ENCODE assay signal across 9 cellular contexts in genomic region chr2:88187038-88187676, GRCh38. TPM values are rescaled to one million over a fixed set of nuclear protein-coding genes. Genes with fewer than 3 reads are reported as not detected.
DNase-seq lines count a peak whose midpoint lies in the region; ATAC-seq, FAIRE-seq and TF ChIP-seq lines count a peak whose summit lies in the region.
"Had no signal": no experiment of that assay in that cellular context is flagged by ENCODE, and none has a peak within 500 bp of the region (broad histone marks: within the 10 kb centered on the region; RNA-seq: fewer than 3 reads in every experiment).

No MANE protein-coding gene starts in this region.

- H3K79me2 ChIP-seq in SK-N-SH (ENCODE audit: insufficient read depth): no peaks in the 10 kb centered on the region
- no peaks in the 10 kb centered on the region for H3K79me2 ChIP-seq in H1 (ENCODE audit: control insufficient read depth in 1 of 2, insufficient read depth in 2 of 2, low read length in 2 of 2)
- no peaks in the 10 kb centered on the region for H3K79me2 ChIP-seq in mesendoderm (ENCODE audit: control insufficient read depth, insufficient read depth, low read length)

- no peak overlapping the region for H3K56ac ChIP-seq in H1 (replicated peaks; ENCODE audit: insufficient read length, low read depth, low read length)
- H3K56ac ChIP-seq in mesendoderm (ENCODE audit: low read length): no peak overlapping the region

- no peak overlapping the region for H2BK15ac ChIP-seq in H1 (ENCODE audit: low read length)
- H2BK15ac ChIP-seq in mesendoderm (replicated peaks; ENCODE audit: low read depth): no peak overlapping the region

- TF ChIP-seq EP300 in SK-N-SH (IDR thresholded peaks at IDR 0.05; ENCODE audit: borderline replicate concordance in 1 of 2, low read depth in 1 of 2, low read length in 1 of 2) (no peak), H1 (IDR thresholded peaks at IDR 0.05; ENCODE audit: borderline replicate concordance in 1 of 2, low read depth in 2 of 2, low read length in 2 of 2) (no peak)

- no peak overlapping the region for H2BK5ac ChIP-seq in H1 (ENCODE audit: low read depth, low read length)
- H2BK5ac ChIP-seq in mesendoderm (ENCODE audit: low read length): no peak overlapping the region

- H3K79me1 ChIP-seq in H1 (ENCODE audit: low read depth, low read length): no peaks in the 10 kb centered on the region
- no peaks in the 10 kb centered on the region for H3K79me1 ChIP-seq in mesendoderm (ENCODE audit: low read length)

- H3K23ac ChIP-seq in H1 (ENCODE audit: insufficient read length) (no peak overlapping the region), mesendoderm (ENCODE audit: low read length) (no peak overlapping the region)

- WGBS in SK-N-SH (ENCODE audit: low lambda C conversion rate): 19% methylated on average over 7 of the region's 7 CpGs
- 27% methylated on average over 7 of the region's 7 CpGs; no CpG with 5 or more reads in 1 of the 2 experiments for WGBS in H1 (ENCODE audit: extremely low coverage in 1 of 2, insufficient coverage in 1 of 2, insufficient read length in 1 of 2, insufficient replicate concordance in 2 of 2, low coverage in 1 of 2, low lambda C conversion rate in 2 of 2, missing lambda C conversion rate in 1 of 2), 2 experiments
- WGBS in mesendoderm (ENCODE audit: extremely low coverage, insufficient coverage, low lambda C conversion rate): no CpG with 5 or more reads among the region's 7 CpGs

- H3K9me3 ChIP-seq in SK-N-SH (no peaks in the 10 kb centered on the region), H1 (ENCODE audit: insufficient read depth in 2 of 2, low read depth in 1 of 2, low read length in 1 of 2) (no peaks in the 10 kb centered on the region), uterus (no peaks in the 10 kb centered on the region)

- peak; percentile 62 for TF ChIP-seq CTCF in SK-N-SH (IDR thresholded peaks at IDR 0.05)
- TF ChIP-seq CTCF in H1 (IDR thresholded peaks at IDR 0.05; ENCODE audit: control extremely low read depth in 1 of 3, insufficient read depth in 1 of 3, low read depth in 1 of 3, low read length in 3 of 3): peak; percentile 84 to 94 (median 86)
- peak in 3 of 4 experiments; percentile 13 to 43 (median 42) for TF ChIP-seq CTCF in uterus (IDR thresholded peaks at IDR 0.05)

- no peaks in the 10 kb centered on the region for H3K36me3 ChIP-seq in SK-N-SH (replicated peaks in 1 of 2; ENCODE audit: control insufficient read depth in 1 of 2, insufficient read depth in 2 of 2, low read length in 1 of 2)
- no peaks in the 10 kb centered on the region for H3K36me3 ChIP-seq in H1 (ENCODE audit: control insufficient read depth in 2 of 4, insufficient read depth in 4 of 4, low read length in 3 of 4)
- H3K36me3 ChIP-seq in mesendoderm (ENCODE audit: control insufficient read depth, insufficient read depth, low read length): no peaks in the 10 kb centered on the region
- H3K36me3 ChIP-seq in uterus: no peaks in the 10 kb centered on the region

- POLR2A ChIA-PET in SK-N-SH (lab: Yijun Ruan, JAX) (no interaction called here), H1 (lab: Charles Lee; ENCODE audit: partially characterized antibody) (interaction anchor here (1.3 kb wide), 1 partner anchor 171 kb away, joined by 5 read pairs; the partner anchor contains the start of gene RNU2-63P)

- H3K4ac ChIP-seq in H1 (replicated peaks; ENCODE audit: insufficient read length, low read depth, low read length): no peak overlapping the region
- H3K4ac ChIP-seq in mesendoderm (ENCODE audit: low read depth, low read length): no peak overlapping the region

- intact Hi-C loops in uterus (cut with DNase I; ENCODE audit: low total_unique reads): no loop called here

- H3F3A ChIP-seq in SK-N-SH (replicated peaks; ENCODE audit: insufficient read depth): no peaks in the 10 kb centered on the region

- H3K4me2 ChIP-seq in SK-N-SH (no peak overlapping the region), H1 (ENCODE audit: insufficient read depth in 1 of 2, low read depth in 2 of 2, low read length in 2 of 2) (no peak overlapping the region), mesendoderm (ENCODE audit: low read length) (no peak overlapping the region)

- H4K5ac ChIP-seq in H1 (ENCODE audit: insufficient read length, low read depth, low read length) (no peak overlapping the region), mesendoderm (ENCODE audit: low read length) (no peak overlapping the region)

- DNase-seq in EH (ENCODE audit: low read depth) (peak; percentile 61), LoVo (ENCODE audit: low spot score) (peak; percentile 15), SK-N-SH (peak; percentile 82), H1 (ENCODE audit: low read depth in 1 of 2, low spot score in 2 of 2) (peak; percentile 73 to 84), mesendoderm (peak; percentile 93), uterus (peak in 1 of 2 donors; percentile 35), GM19240 (ENCODE audit: insufficient read length, low spot score) (no peak)

- H4K91ac ChIP-seq in H1 (replicated peaks; ENCODE audit: insufficient read length, low read length): no peak overlapping the region

- no peak overlapping the region for H4K8ac ChIP-seq in H1 (ENCODE audit: extremely low read depth, insufficient read depth, low read length)
- no peak overlapping the region for H4K8ac ChIP-seq in mesendoderm (ENCODE audit: low read depth, low read length)

- no peaks in the 10 kb centered on the region for H3K9me2 ChIP-seq in SK-N-SH

- H3K14ac ChIP-seq in H1 (ENCODE audit: insufficient read length): no peak overlapping the region

- H3K18ac ChIP-seq in H1 (ENCODE audit: extremely low read depth, low read length) (no peak overlapping the region), mesendoderm (ENCODE audit: low read length) (no peak overlapping the region)

- H3K4me3 ChIP-seq in SK-N-SH (ENCODE audit: low read depth in 2 of 2, low read length in 1 of 2) (peak overlapping the region in 1 of 2 experiments; percentile 43; a peak in 1 of 4 replicates), H1 (ENCODE audit: extremely low read depth in 1 of 4, insufficient read depth in 2 of 4, low read depth in 3 of 4, low read length in 4 of 4) (no peak overlapping the region), mesendoderm (ENCODE audit: low read length) (no peak overlapping the region), uterus (no peak overlapping the region)

- TF ChIP-seq POLR2A in H1 (IDR thresholded peaks at IDR 0.05; ENCODE audit: control extremely low read depth in 1 of 2, low read depth in 2 of 2, low read length in 2 of 2): no peak
- no peak for TF ChIP-seq POLR2A in uterus (IDR thresholded peaks at IDR 0.05)

- H2BK12ac ChIP-seq in H1 (ENCODE audit: low read depth, low read length): no peak overlapping the region

- H3K4me1 ChIP-seq in SK-N-SH (ENCODE audit: control insufficient read depth in 1 of 2, insufficient read depth in 2 of 2, low read depth in 1 of 2, low read length in 1 of 2) (peaks cover 0 to 7% of the 10 kb centered on the region in 2 experiments; a peak in 1 of 4 replicates), H1 (replicated peaks in 1 of 4; ENCODE audit: control insufficient read depth in 3 of 4, insufficient read depth in 4 of 4, low read length in 3 of 4) (peaks cover 3 to 5% (median 5%) of the 10 kb centered on the region in 4 experiments; a peak in 6 of 7 replicates), mesendoderm (ENCODE audit: control insufficient read depth, low read depth, low read length) (peaks cover 2% of the 10 kb centered on the region), uterus (no peaks in the 10 kb centered on the region)

- H3K9ac ChIP-seq in SK-N-SH (no peak overlapping the region), H1 (replicated peaks in 1 of 4; ENCODE audit: extremely low read depth in 1 of 4, low read depth in 3 of 4, low read length in 3 of 4) (no peak overlapping the region), mesendoderm (ENCODE audit: low read length) (no peak overlapping the region)

- H2BK120ac ChIP-seq in H1 (replicated peaks; ENCODE audit: low read depth, low read length): no peak overlapping the region
- no peak overlapping the region for H2BK120ac ChIP-seq in mesendoderm (ENCODE audit: low read depth, low read length)

- no peak overlapping the region for H2BK20ac ChIP-seq in H1 (ENCODE audit: low read length)

- CTCF ChIA-PET in SK-N-SH (lab: Yijun Ruan, JAX): interaction anchor here (1.2 to 6.0 kb wide), 6 partner anchors 9 to 268 kb away, joined by 3 to 93 read pairs (median 6); no protein-coding TSS in a partner anchor
- CTCF ChIA-PET in H1 (lab: Charles Lee; ENCODE audit: partially characterized antibody): interaction anchor here (0.6 to 5.7 kb wide), 23 partner anchors 8 to 485 kb away, joined by 3 to 81 read pairs (median 3); no protein-coding TSS in a partner anchor

- H3K27ac ChIP-seq in SK-N-SH (ENCODE audit: low read depth in 2 of 2, low read length in 1 of 2) (no peak overlapping the region), H1 (ENCODE audit: low read depth, low read length) (no peak overlapping the region), mesendoderm (ENCODE audit: low read depth, low read length) (no peak overlapping the region), uterus (no peak overlapping the region)

- FAIRE-seq in H1 (lab: Jason Lieb, UNC): peak; percentile 82

- H2AFZ ChIP-seq in SK-N-SH (ENCODE audit: low read depth): no peak overlapping the region
- no peak overlapping the region for H2AFZ ChIP-seq in H1 (ENCODE audit: low read length)

- H3K23me2 ChIP-seq in H1 (ENCODE audit: low read depth, low read length): no peaks in the 10 kb centered on the region

- ATAC-seq in HG02840 (IDR thresholded peaks at IDR 0.05; ENCODE audit: low FRiP score, unreplicated experiment): no peak

- no peak overlapping the region for H2AK5ac ChIP-seq in H1 (ENCODE audit: low read depth, low read length)
- H2AK5ac ChIP-seq in mesendoderm (ENCODE audit: low read length): no peak overlapping the region

- H4K20me1 ChIP-seq in SK-N-SH (ENCODE audit: insufficient read depth): no peaks in the 10 kb centered on the region
- no peaks in the 10 kb centered on the region for H4K20me1 ChIP-seq in H1 (replicated peaks in 1 of 2; ENCODE audit: control insufficient read depth in 1 of 2, insufficient read depth in 2 of 2, low read length in 2 of 2)

- peak; percentile 78 for TF ChIP-seq RAD21 in SK-N-SH (IDR thresholded peaks at IDR 0.05; ENCODE audit: low read length)
- peak; percentile 89 to 90 for TF ChIP-seq RAD21 in H1 (IDR thresholded peaks at IDR 0.05 in 1 of 2, conservative IDR thresholded peaks at IDR 0.05 in 1 of 2; ENCODE audit: low read depth in 2 of 2, low read length in 2 of 2)

- no peaks in the 10 kb centered on the region for H3K27me3 ChIP-seq in SK-N-SH (ENCODE audit: insufficient read depth)
- no peaks in the 10 kb centered on the region for H3K27me3 ChIP-seq in H1 (replicated peaks in 1 of 4; ENCODE audit: control insufficient read depth in 3 of 4, extremely low read depth in 1 of 4, insufficient read depth in 3 of 4, low read length in 3 of 4)
- no peaks in the 10 kb centered on the region for H3K27me3 ChIP-seq in mesendoderm (ENCODE audit: insufficient read depth, low read length, poor library complexity)
- H3K27me3 ChIP-seq in uterus: no peaks in the 10 kb centered on the region

RNA-seq across cellular contexts. Expression of gene THNSL2, which starts 17.0 kb away (rescaled TPM):
- not detected in 2 replicates for polyA plus RNA-seq in SK-N-SH (2012; rRNA removed)
- polyA plus RNA-seq in SK-N-SH (2012; cell fraction: cytosol; rRNA removed): not detected in 2 replicates
- 0.05 and 0.13 TPM in 2 replicates for polyA plus RNA-seq in SK-N-SH (2012; cell fraction: nucleus; rRNA removed)
- 4.6 TPM in 2 replicates for total RNA-seq in H1 (2021; fragmentation: NEBNext Ultra II Directional; extraction: Animal tissue kit (Norgen Biotek cat#: 25700))
- 7.0 and 8.0 TPM in 2 replicates for polyA plus RNA-seq in H1 (2011; rRNA removed)
- 9.4 TPM for polyA plus RNA-seq in H1 (2011; cell fraction: cytosol; rRNA removed)
- 16.0 TPM for polyA plus RNA-seq in H1 (2011; cell fraction: nucleus; rRNA removed)
- 5.5 to 9.6 TPM (median 7.8 TPM) in 4 replicates for polyA plus RNA-seq in H1 (2012, experiment 1 of 2)
- 5.1 TPM for polyA plus RNA-seq in H1 (2012, experiment 2 of 2)
- 3.4 TPM for polyA plus RNA-seq in H1 (2013, experiment 1 of 2)
- polyA plus RNA-seq in H1 (2013, experiment 2 of 2): 3.7 TPM
- 6.5 and 10.5 TPM in 2 replicates for polyA minus RNA-seq in H1 (2011; rRNA and poly(A)+ RNA removed)
- 3.9 TPM for polyA minus RNA-seq in H1 (2011; cell fraction: cytosol; rRNA and poly(A)+ RNA removed)
- 10.5 TPM for polyA minus RNA-seq in H1 (2011; cell fraction: nucleus; rRNA and poly(A)+ RNA removed)
- 1.6 TPM for polyA plus RNA-seq in mesendoderm (2013, experiment 1 of 2)
- polyA plus RNA-seq in mesendoderm (2013, experiment 2 of 2): 1.5 TPM
- total RNA-seq in uterus: 10 to 100 TPM in 3 of 4 donors, 1 to 10 TPM in 1; 5.0 to 32.1 (median 15.8) TPM

RNA-seq across cellular contexts. Expression of gene FABP1, which starts 59.3 kb away (rescaled TPM):
- polyA plus RNA-seq in SK-N-SH (2012; rRNA removed): not detected in 2 replicates
- polyA plus RNA-seq in SK-N-SH (2012; cell fraction: cytosol; rRNA removed): not detected in 2 replicates
- polyA plus RNA-seq in SK-N-SH (2012; cell fraction: nucleus; rRNA removed): not detected in 2 replicates
- total RNA-seq in H1 (2021; fragmentation: NEBNext Ultra II Directional; extraction: Animal tissue kit (Norgen Biotek cat#: 25700)): not detected in 2 replicates
- polyA plus RNA-seq in H1 (2011; rRNA removed): 0.09 TPM in 1 of 2 replicates, not detected in the other
- 0.37 TPM for polyA plus RNA-seq in H1 (2011; cell fraction: cytosol; rRNA removed)
- 0.13 TPM for polyA plus RNA-seq in H1 (2011; cell fraction: nucleus; rRNA removed)
- polyA plus RNA-seq in H1 (2012, experiment 1 of 2): not detected in 4 replicates
- not detected for polyA plus RNA-seq in H1 (2012, experiment 2 of 2)
- not detected for polyA plus RNA-seq in H1 (2013, experiment 1 of 2)
- polyA plus RNA-seq in H1 (2013, experiment 2 of 2): not detected
- not detected in 2 replicates for polyA minus RNA-seq in H1 (2011; rRNA and poly(A)+ RNA removed)
- not detected for polyA minus RNA-seq in H1 (2011; cell fraction: cytosol; rRNA and poly(A)+ RNA removed)
- not detected for polyA minus RNA-seq in H1 (2011; cell fraction: nucleus; rRNA and poly(A)+ RNA removed)
- 0.13 TPM for polyA plus RNA-seq in mesendoderm (2013, experiment 1 of 2)
- not detected for polyA plus RNA-seq in mesendoderm (2013, experiment 2 of 2)
- 1 to 10 TPM in 1 of 4 donors, under 1 TPM in 1, not detected in 2; 0.88 to 1.8 TPM for total RNA-seq in uterus
- total RNA-seq: pulmonary artery endothelial cell had no signal
